Comparison of ENCODE assay signal across 1 cellular context in genomic region chr2:70145851-70146739, GRCh38.
TF ChIP-seq lines count a peak whose summit lies in the region.

No MANE protein-coding gene starts in this region.

TF ChIP-seq in H1, 55 proteins besides CTCF, POLR2A, EP300 and RAD21:
- TF ChIP-seq SP4 (IDR thresholded peaks at IDR 0.05; ENCODE audit: low read length) (no peak), MAFK (IDR thresholded peaks at IDR 0.05; ENCODE audit: low read depth, low read length) (no peak), TAF1 (IDR thresholded peaks at IDR 0.05; ENCODE audit: low read depth, low read length) (no peak), NANOG (IDR thresholded peaks at IDR 0.05; ENCODE audit: insufficient read depth, low read depth, low read length, poor library complexity, severe bottlenecking) (no peak), KDM5A (IDR thresholded peaks at IDR 0.05; ENCODE audit: low read length) (no peak), SRF (IDR thresholded peaks at IDR 0.05; ENCODE audit: low read depth, low read length) (no peak), POLR2AphosphoS5 (IDR thresholded peaks at IDR 0.05; ENCODE audit: low read depth, low read length) (no peak), JUND (IDR thresholded peaks at IDR 0.05; ENCODE audit: low read length) (no peak)
